ENCODE assay signal across 8 cellular contexts in the genomic region with DNA sequence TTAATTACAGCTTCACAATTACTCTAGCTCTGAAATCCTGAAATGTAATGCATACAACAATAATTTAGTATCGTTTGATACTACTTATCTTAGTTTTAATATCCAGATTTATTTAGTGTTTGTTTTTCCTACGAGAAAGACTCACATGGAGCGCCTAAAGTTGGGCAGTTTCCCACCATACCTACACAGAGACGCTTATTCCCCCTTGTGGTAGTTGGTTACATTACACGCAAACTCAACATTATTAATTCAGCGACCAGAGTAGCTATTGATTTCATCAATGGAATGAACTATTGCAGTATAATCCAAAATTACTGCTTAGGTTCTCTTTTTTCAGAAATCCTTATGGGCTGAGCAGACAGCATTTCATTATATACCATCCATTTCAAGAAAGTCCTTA.
A peak's percentile ranks its signal among the peaks of the same experiment; 100 is the strongest.
DNase-seq lines count a peak whose midpoint lies in the region; ATAC-seq and TF ChIP-seq lines count a peak whose summit lies in the region.

No MANE protein-coding gene starts in this region.

- H3K36me3 Mint-ChIP-seq in endothelial cell (ENCODE audit: low read depth, unreplicated experiment) = no peaks in the 10 kb centered on the region

- H3K9me3 Mint-ChIP-seq in endothelial cell (ENCODE audit: unreplicated experiment) = no peaks in the 10 kb centered on the region

- no peaks in the 10 kb centered on the region for H3K4me1 ChIP-seq in upper lobe of right lung

- no peak overlapping the region for H3K27ac Mint-ChIP-seq in endothelial cell (ENCODE audit: unreplicated experiment)

- peak; percentile 25 for ATAC-seq in upper lobe of right lung
- ATAC-seq in left cardiac atrium = no peak
- ATAC-seq in GM19455 (IDR thresholded peaks at IDR 0.05; ENCODE audit: unreplicated experiment) = no peak

- H3K4me3 ChIP-seq in upper lobe of right lung = no peak overlapping the region

- H3K27me3 ChIP-seq in upper lobe of right lung = no peaks in the 10 kb centered on the region

- no peaks in the 10 kb centered on the region for H3K36me3 ChIP-seq in upper lobe of right lung

- no peak overlapping the region for H3K4me3 Mint-ChIP-seq in endothelial cell (ENCODE audit: unreplicated experiment)

- H3K27ac ChIP-seq in upper lobe of right lung = no peak overlapping the region

- H3K4me1 Mint-ChIP-seq in endothelial cell (ENCODE audit: unreplicated experiment) = no peaks in the 10 kb centered on the region

- intact Hi-C loops in upper lobe of right lung (cut with DNase I) = no loop called here
- intact Hi-C loops in left cardiac atrium (cut with DNase I) = no loop called here

- H3K9me3 ChIP-seq in upper lobe of right lung = no peaks in the 10 kb centered on the region

- DNase-seq in SKM-1 (lab: John Stamatoyannopoulos, UW; ENCODE audit: unreplicated experiment) (peak; percentile 7), SKM-1 treated with dmso at 0.1 percent for 144 hours (lab: John Stamatoyannopoulos, UW; ENCODE audit: unreplicated experiment) (no peak), MV-4-11 (lab: John Stamatoyannopoulos, UW) (peak; percentile 24), endothelial cell (ENCODE audit: low spot score) (peak; percentile 28), upper lobe of right lung (no peak), left cardiac atrium (no peak), HCEC 1CT (no peak)

- no peaks in the 10 kb centered on the region for H3K27me3 Mint-ChIP-seq in endothelial cell (ENCODE audit: unreplicated experiment)

- TF ChIP-seq CTCF in endothelial cell (IDR thresholded peaks at IDR 0.05; ENCODE audit: unreplicated experiment) = peak; percentile 86
- TF ChIP-seq CTCF in upper lobe of right lung (IDR thresholded peaks at IDR 0.05) = peak; percentile 33

Comparison
In these comparisons a context has a peak if more than half of its experiments do, and no peak if none do; other contexts are left out.
1. DNase-seq: peak in SKM-1 (single experiment), MV-4-11 (single experiment) and endothelial cell (single experiment); none in SKM-1 treated with dmso at 0.1 percent for 144 hours (single experiment), upper lobe of right lung (single experiment), left cardiac atrium (single experiment) and HCEC 1CT (single experiment).